ENCODE assay signal across 10 cellular contexts in the genomic region with DNA sequence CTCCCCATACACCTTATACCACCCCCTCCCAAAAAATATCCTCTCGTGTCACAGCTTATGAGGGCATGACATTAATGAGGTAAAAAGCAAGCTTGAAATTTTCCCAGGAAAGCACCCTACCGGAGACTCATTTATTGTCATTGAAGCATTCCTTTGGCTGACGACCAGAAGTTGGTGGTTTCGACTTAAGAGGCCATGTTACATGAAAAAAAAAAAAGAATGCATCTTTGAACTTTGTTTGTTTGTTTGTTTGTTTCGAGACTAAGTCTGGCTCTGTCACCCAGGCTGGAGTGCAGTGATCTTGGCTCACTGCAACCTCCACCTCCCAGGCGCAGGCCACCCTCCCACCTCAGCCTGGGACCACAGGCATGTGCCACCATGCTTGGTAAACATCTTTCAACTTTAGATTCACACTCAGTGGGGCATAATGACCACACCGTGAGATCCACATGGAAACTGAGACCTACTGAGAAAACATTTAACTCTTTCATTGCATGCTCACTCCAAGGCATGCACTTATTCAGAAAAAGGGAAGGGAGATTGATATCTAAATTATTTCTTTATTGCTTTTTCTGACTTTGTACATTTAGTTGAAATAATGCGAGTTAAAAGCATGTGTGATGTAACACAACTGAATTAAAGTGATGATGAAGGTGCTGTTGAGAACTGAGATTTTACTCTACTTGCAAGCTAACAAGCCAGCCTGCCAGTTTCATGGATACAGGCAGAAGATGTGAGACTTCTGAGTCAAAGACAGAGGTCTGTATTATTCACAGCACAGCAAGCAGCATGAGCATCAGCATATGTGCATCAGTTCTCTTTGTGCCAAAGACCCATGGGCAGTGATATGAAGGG. TPM values are rescaled to one million over a fixed set of nuclear protein-coding genes. Genes with fewer than 3 reads are reported as not detected.
DNase-seq lines count a peak whose midpoint lies in the region; ATAC-seq and TF ChIP-seq lines count a peak whose summit lies in the region.
"Had no signal": no experiment of that assay in that cellular context is flagged by ENCODE, and none has a peak within 500 bp of the region (broad histone marks: within the 10 kb centered on the region; RNA-seq: fewer than 3 reads in every experiment).

No MANE protein-coding gene starts in this region.

- H3K27ac ChIP-seq in PC-3 (ENCODE audit: low read length) (no peak overlapping the region), testis (no peak overlapping the region)

- no peaks in the 10 kb centered on the region; the same call in 1 of the 2 replicates for H3K4me1 ChIP-seq in PC-3 (ENCODE audit: insufficient read depth, low read length)
- H3K4me1 ChIP-seq in testis, result no peaks in the 10 kb centered on the region

- H3K36me3 ChIP-seq in PC-3 (ENCODE audit: low read depth, low read length) (no peaks in the 10 kb centered on the region), testis (ENCODE audit: low read depth, missing control alignments) (no peaks in the 10 kb centered on the region)

- TF ChIP-seq CTCF in PC-3 (conservative IDR thresholded peaks at IDR 0.05; ENCODE audit: low read depth, low read length), result no peak
- no peak for TF ChIP-seq CTCF in testis (IDR thresholded peaks at IDR 0.05)

- POLR2A ChIA-PET in PC-3 (lab: Charles Lee; ENCODE audit: unreplicated experiment), result interaction anchor here (0.6 kb wide), 1 partner anchor 219 kb away, joined by 4 read pairs; no protein-coding TSS in a partner anchor

- H3K4me3 ChIP-seq in PC-3 (ENCODE audit: low read length) (no peak overlapping the region), testis (no peak overlapping the region)

- no peaks in the 10 kb centered on the region for H3K9me2 ChIP-seq in PC-3 (replicated peaks; ENCODE audit: low read length)

- H3K27me3 Mint-ChIP-seq in IgD-negative memory B cell (no peaks in the 10 kb centered on the region), naive B cell (no peaks in the 10 kb centered on the region), immature natural killer cell (ENCODE audit: low read depth in 3 of 3) (peaks cover 2 to 5% (median 3%) of the 10 kb centered on the region in 3 donors)

- no peaks in the 10 kb centered on the region for H4K20me1 ChIP-seq in PC-3 (ENCODE audit: low read length)

- H3K4me3 Mint-ChIP-seq in IgD-negative memory B cell (peak overlapping the region; percentile 60 to 90 (median 77)), naive B cell (peak overlapping the region in 6 of 8 donors; percentile 46 to 87 (median 80)), immature natural killer cell (no peak overlapping the region)
- H3K4me3 Mint-ChIP-seq: WTC11 had no signal

- no peaks in the 10 kb centered on the region for H3K27me3 ChIP-seq in PC-3 (ENCODE audit: low read length)
- no peaks in the 10 kb centered on the region for H3K27me3 ChIP-seq in testis

- H3K79me2 ChIP-seq in PC-3 (ENCODE audit: low read length), result peaks cover 5% of the 10 kb centered on the region; the same call in 1 of the 2 replicates

- H3K36me3 Mint-ChIP-seq in IgD-negative memory B cell (no peaks in the 10 kb centered on the region), naive B cell (peaks cover 0 to 4% of the 10 kb centered on the region in 2 donors), immature natural killer cell (peaks cover 0 to 4% (median 4%) of the 10 kb centered on the region in 3 donors)
- H3K36me3 Mint-ChIP-seq: WTC11 had no signal

- H3K9me3 Mint-ChIP-seq in IgD-negative memory B cell (no peaks in the 10 kb centered on the region), naive B cell (no peaks in the 10 kb centered on the region), immature natural killer cell (no peaks in the 10 kb centered on the region)
- H3K9me3 Mint-ChIP-seq: WTC11 had no signal

- H3K9me3 ChIP-seq in PC-3 (ENCODE audit: low read length), result no peaks in the 10 kb centered on the region
- H3K9me3 ChIP-seq in testis, result no peaks in the 10 kb centered on the region

- ATAC-seq in GM21723 (IDR thresholded peaks at IDR 0.05; ENCODE audit: unreplicated experiment) (peak; percentile 36), naive B cell (ENCODE audit: low read depth in 2 of 2) (no peak), PC-3 (no peak)
- ATAC-seq: WTC11 had no signal

- CTCF ChIA-PET in PC-3 (lab: Charles Lee), result no interaction called here

- H3K4me1 Mint-ChIP-seq in IgD-negative memory B cell, result peaks cover 24 to 36% (median 35%) of the 10 kb centered on the region in 3 donors
- peaks cover 42 to 45% (median 43%) of the 10 kb centered on the region in 3 donors for H3K4me1 Mint-ChIP-seq in naive B cell
- peaks cover 25 to 31% of the 10 kb centered on the region in 2 donors for H3K4me1 Mint-ChIP-seq in immature natural killer cell

- TF ChIP-seq POLR2A in testis (IDR thresholded peaks at IDR 0.05), result no peak

- no TSS peak for BruUV-seq in PC-3 (replicated peaks; lab: Mats Ljungman, UMichigan)

- intact Hi-C loops in PC-3 (cut with micrococcal nuclease) (no loop called here), testis (cut with DNase I; ENCODE audit: low total_unique reads) (no loop called here)

- no peak overlapping the region for H2AFZ ChIP-seq in PC-3 (ENCODE audit: low read length)

- H3K27ac Mint-ChIP-seq in IgD-negative memory B cell (peak overlapping the region; percentile 43 to 94 (median 50)), naive B cell (peak overlapping the region; percentile 24 to 92 (median 82)), immature natural killer cell (no peak overlapping the region)
- H3K27ac Mint-ChIP-seq: WTC11 had no signal

- H3K4me2 ChIP-seq in PC-3 (ENCODE audit: low read length), result no peak overlapping the region

- no peaks in the 10 kb centered on the region for H3F3A ChIP-seq in PC-3 (ENCODE audit: low read length, unreplicated experiment)

- H3K9ac ChIP-seq in PC-3 (ENCODE audit: low read length), result no peak overlapping the region

- 67 to 74% methylated on average over 8 of the region's 8 CpGs for WGBS in testis, 2 donors

- DNase-seq in NCI-H2196 (lab: John Stamatoyannopoulos, UW; ENCODE audit: unreplicated experiment) (peak; percentile 10), NCI-H2196 treated with DMSO at 0.1 percent for 48 hours (lab: John Stamatoyannopoulos, UW; ENCODE audit: unreplicated experiment) (no peak), naive B cell (no peak), immature natural killer cell (no peak), PC-3 (no peak), testis (no peak)
- DNase-seq: cortex of kidney had no signal

RNA-seq across cellular contexts. Expression of a gene that starts 5.1 kb away (rescaled TPM):
- polyA plus RNA-seq in IgD-negative memory B cell (35.7 TPM), naive B cell (ENCODE audit: low read depth in 6 of 6) (10 to 100 TPM; 42.2 to 49.1 (median 44.8) TPM), immature natural killer cell (10 to 100 TPM; 28.2 to 44.9 (median 36.0) TPM), testis (ENCODE audit: insufficient read depth, low read depth, low replicate concordance) (66.7 TPM)
- total RNA-seq in PC-3 (2014; rRNA removed) (13.8 and 14.9 TPM in 2 replicates), testis (10 to 100 TPM; 44.6 to 51.1 TPM)

Comparison
In these comparisons a context has a peak if more than half of its experiments do, and no peak if none do; other contexts are left out.
1. H3K27ac Mint-ChIP-seq: peak in IgD-negative memory B cell (3 of 3) and naive B cell (6 of 6); none in immature natural killer cell (0 of 6).
2. H3K4me3 Mint-ChIP-seq: peak in IgD-negative memory B cell (4 of 4) and naive B cell (6 of 8); none in immature natural killer cell (0 of 5).